Comparison of ENCODE assay signal across 1 cellular context in the genomic region with DNA sequence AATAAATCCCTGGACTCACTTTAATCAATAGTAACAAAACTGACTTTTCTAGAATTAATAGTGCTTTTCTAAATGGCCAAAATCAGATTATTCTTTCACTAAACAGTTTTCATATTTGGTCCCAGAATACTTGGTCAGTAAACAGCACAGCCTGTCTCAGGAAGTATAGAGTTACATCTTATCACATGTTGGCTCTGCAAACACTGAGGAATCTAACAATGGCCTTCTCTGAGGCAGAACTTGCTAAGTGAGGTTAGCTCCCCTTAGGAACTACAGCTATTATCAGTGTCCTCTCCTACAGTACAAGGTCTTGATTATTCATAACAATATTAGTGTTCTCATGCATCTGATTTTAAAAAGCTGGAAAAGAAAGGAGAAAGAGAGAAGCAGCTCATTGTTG.
TF ChIP-seq lines count a peak whose summit lies in the region.

No MANE protein-coding gene starts in this region.

TF ChIP-seq in H1, 55 proteins besides CTCF, POLR2A, EP300 and RAD21 (continued from another document):
- TF ChIP-seq, protein P1, sequence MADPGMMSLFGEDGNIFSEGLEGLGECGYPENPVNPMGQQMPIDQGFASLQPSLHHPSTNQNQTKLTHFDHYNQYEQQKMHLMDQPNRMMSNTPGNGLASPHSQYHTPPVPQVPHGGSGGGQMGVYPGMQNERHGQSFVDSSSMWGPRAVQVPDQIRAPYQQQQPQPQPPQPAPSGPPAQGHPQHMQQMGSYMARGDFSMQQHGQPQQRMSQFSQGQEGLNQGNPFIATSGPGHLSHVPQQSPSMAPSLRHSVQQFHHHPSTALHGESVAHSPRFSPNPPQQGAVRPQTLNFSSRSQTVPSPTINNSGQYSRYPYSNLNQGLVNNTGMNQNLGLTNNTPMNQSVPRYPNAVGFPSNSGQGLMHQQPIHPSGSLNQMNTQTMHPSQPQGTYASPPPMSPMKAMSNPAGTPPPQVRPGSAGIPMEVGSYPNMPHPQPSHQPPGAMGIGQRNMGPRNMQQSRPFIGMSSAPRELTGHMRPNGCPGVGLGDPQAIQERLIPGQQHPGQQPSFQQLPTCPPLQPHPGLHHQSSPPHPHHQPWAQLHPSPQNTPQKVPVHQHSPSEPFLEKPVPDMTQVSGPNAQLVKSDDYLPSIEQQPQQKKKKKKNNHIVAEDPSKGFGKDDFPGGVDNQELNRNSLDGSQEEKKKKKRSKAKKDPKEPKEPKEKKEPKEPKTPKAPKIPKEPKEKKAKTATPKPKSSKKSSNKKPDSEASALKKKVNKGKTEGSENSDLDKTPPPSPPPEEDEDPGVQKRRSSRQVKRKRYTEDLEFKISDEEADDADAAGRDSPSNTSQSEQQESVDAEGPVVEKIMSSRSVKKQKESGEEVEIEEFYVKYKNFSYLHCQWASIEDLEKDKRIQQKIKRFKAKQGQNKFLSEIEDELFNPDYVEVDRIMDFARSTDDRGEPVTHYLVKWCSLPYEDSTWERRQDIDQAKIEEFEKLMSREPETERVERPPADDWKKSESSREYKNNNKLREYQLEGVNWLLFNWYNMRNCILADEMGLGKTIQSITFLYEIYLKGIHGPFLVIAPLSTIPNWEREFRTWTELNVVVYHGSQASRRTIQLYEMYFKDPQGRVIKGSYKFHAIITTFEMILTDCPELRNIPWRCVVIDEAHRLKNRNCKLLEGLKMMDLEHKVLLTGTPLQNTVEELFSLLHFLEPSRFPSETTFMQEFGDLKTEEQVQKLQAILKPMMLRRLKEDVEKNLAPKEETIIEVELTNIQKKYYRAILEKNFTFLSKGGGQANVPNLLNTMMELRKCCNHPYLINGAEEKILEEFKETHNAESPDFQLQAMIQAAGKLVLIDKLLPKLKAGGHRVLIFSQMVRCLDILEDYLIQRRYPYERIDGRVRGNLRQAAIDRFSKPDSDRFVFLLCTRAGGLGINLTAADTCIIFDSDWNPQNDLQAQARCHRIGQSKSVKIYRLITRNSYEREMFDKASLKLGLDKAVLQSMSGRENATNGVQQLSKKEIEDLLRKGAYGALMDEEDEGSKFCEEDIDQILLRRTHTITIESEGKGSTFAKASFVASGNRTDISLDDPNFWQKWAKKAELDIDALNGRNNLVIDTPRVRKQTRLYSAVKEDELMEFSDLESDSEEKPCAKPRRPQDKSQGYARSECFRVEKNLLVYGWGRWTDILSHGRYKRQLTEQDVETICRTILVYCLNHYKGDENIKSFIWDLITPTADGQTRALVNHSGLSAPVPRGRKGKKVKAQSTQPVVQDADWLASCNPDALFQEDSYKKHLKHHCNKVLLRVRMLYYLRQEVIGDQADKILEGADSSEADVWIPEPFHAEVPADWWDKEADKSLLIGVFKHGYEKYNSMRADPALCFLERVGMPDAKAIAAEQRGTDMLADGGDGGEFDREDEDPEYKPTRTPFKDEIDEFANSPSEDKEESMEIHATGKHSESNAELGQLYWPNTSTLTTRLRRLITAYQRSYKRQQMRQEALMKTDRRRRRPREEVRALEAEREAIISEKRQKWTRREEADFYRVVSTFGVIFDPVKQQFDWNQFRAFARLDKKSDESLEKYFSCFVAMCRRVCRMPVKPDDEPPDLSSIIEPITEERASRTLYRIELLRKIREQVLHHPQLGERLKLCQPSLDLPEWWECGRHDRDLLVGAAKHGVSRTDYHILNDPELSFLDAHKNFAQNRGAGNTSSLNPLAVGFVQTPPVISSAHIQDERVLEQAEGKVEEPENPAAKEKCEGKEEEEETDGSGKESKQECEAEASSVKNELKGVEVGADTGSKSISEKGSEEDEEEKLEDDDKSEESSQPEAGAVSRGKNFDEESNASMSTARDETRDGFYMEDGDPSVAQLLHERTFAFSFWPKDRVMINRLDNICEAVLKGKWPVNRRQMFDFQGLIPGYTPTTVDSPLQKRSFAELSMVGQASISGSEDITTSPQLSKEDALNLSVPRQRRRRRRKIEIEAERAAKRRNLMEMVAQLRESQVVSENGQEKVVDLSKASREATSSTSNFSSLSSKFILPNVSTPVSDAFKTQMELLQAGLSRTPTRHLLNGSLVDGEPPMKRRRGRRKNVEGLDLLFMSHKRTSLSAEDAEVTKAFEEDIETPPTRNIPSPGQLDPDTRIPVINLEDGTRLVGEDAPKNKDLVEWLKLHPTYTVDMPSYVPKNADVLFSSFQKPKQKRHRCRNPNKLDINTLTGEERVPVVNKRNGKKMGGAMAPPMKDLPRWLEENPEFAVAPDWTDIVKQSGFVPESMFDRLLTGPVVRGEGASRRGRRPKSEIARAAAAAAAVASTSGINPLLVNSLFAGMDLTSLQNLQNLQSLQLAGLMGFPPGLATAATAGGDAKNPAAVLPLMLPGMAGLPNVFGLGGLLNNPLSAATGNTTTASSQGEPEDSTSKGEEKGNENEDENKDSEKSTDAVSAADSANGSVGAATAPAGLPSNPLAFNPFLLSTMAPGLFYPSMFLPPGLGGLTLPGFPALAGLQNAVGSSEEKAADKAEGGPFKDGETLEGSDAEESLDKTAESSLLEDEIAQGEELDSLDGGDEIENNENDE (IDR thresholded peaks at IDR 0.05; ENCODE audit: insufficient replicate concordance, low read length): no peak
- TF ChIP-seq YY1 (IDR thresholded peaks at IDR 0.05; ENCODE audit: low read depth, low read length): no peak
- no peak for TF ChIP-seq POU5F1 (IDR thresholded peaks at IDR 0.05; ENCODE audit: low read depth, low read length)
- no peak for TF ChIP-seq SUZ12 (IDR thresholded peaks at IDR 0.05; ENCODE audit: low read length)
- no peak for TF ChIP-seq HDAC6 (IDR thresholded peaks at IDR 0.05; ENCODE audit: low read depth, low read length)
- TF ChIP-seq PHF8 (conservative IDR thresholded peaks at IDR 0.05; ENCODE audit: low read depth, low read length): no peak
- no peak for TF ChIP-seq BCL11A (IDR thresholded peaks at IDR 0.05; ENCODE audit: low read depth in 2 of 2, low read length in 2 of 2)
- TF ChIP-seq CBX5 (IDR thresholded peaks at IDR 0.05; ENCODE audit: low read depth, low read length): no peak
- no peak for TF ChIP-seq RNF2 (IDR thresholded peaks at IDR 0.05; ENCODE audit: borderline replicate concordance, low read depth, low read length, missing control alignments, poor library complexity, severe bottlenecking)
- TF ChIP-seq SRF (IDR thresholded peaks at IDR 0.05; ENCODE audit: low read depth, low read length): no peak
- no peak for TF ChIP-seq CTBP2 (IDR thresholded peaks at IDR 0.05; ENCODE audit: borderline replicate concordance, insufficient read depth, insufficient read length, low read length)
- no peak for TF ChIP-seq FOSL1 (IDR thresholded peaks at IDR 0.05; ENCODE audit: insufficient read depth, low read depth, low read length)
- TF ChIP-seq, protein P2, sequence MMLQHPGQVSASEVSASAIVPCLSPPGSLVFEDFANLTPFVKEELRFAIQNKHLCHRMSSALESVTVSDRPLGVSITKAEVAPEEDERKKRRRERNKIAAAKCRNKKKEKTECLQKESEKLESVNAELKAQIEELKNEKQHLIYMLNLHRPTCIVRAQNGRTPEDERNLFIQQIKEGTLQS (IDR thresholded peaks at IDR 0.05; ENCODE audit: insufficient read depth, low read depth, low read length): no peak
